ENCODE assay signal across 1 cellular context in genomic region chr14:97499790-97500481, GRCh38.
TF ChIP-seq lines count a peak whose summit lies in the region.

No MANE protein-coding gene starts in this region.

TF ChIP-seq in H1, 55 proteins besides CTCF, POLR2A, EP300 and RAD21:
- TF ChIP-seq HDAC2 (IDR thresholded peaks at IDR 0.05; ENCODE audit: borderline replicate concordance in 1 of 2, low read depth in 2 of 2, low read length in 2 of 2) (no peak), RFX5 (IDR thresholded peaks at IDR 0.05; ENCODE audit: borderline replicate concordance, low read depth, low read length) (no peak), KDM1A (IDR thresholded peaks at IDR 0.05; ENCODE audit: borderline replicate concordance, low read length) (no peak), CREB1 (IDR thresholded peaks at IDR 0.05) (no peak), BRCA1 (IDR thresholded peaks at IDR 0.05; ENCODE audit: low read depth, low read length) (no peak), YY1 (IDR thresholded peaks at IDR 0.05; ENCODE audit: low read depth, low read length) (no peak), KDM5A (IDR thresholded peaks at IDR 0.05; ENCODE audit: low read length) (no peak), CEBPB (IDR thresholded peaks at IDR 0.05; ENCODE audit: low read depth, low read length) (no peak), CTBP2 (IDR thresholded peaks at IDR 0.05; ENCODE audit: borderline replicate concordance, insufficient read depth, insufficient read length, low read length) (no peak), EGR1 (IDR thresholded peaks at IDR 0.05; ENCODE audit: borderline replicate concordance, low read depth, low read length) (no peak), RXRA (IDR thresholded peaks at IDR 0.05; ENCODE audit: insufficient read depth, low read depth, low read length) (no peak), TCF12 (IDR thresholded peaks at IDR 0.05; ENCODE audit: low read depth, low read length) (no peak), NRF1 (IDR thresholded peaks at IDR 0.05; ENCODE audit: low read depth, low read length) (no peak), TAF1 (IDR thresholded peaks at IDR 0.05; ENCODE audit: low read depth, low read length) (no peak), MAX (IDR thresholded peaks at IDR 0.05) (no peak), BCL11A (IDR thresholded peaks at IDR 0.05; ENCODE audit: low read depth in 2 of 2, low read length in 2 of 2) (no peak), TBP (IDR thresholded peaks at IDR 0.05; ENCODE audit: low read depth, low read length) (no peak), MAFK (IDR thresholded peaks at IDR 0.05; ENCODE audit: low read depth, low read length) (no peak), CHD1 (IDR thresholded peaks at IDR 0.05; ENCODE audit: low read depth, low read length) (no peak), SP2 (IDR thresholded peaks at IDR 0.05; ENCODE audit: low read length) (no peak)
